Comparison of ENCODE assay signal across 26 cellular contexts in the genomic region with DNA sequence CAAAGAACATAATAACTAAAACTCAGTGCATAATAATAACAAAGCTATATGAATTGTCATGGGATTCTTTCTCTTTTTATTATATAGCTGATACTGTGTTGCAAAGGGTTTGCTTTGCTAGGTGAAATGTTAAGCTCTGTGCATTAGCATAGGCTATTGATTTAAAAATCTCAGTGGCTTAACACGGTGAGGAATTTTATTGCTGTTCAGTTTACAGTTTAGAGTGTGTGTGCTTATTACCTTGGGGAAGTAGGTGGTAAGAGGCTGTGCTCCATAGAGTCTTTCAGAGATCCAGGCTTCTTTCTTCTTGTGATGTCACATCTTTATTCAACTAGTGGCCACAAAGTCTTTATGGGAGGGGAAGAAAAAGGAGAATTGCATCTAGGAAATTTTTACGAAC.
"Had no signal": no experiment of that assay in that cellular context is flagged by ENCODE, and none has a peak within 500 bp of the region (broad histone marks: within the 10 kb centered on the region; RNA-seq: fewer than 3 reads in every experiment).

No MANE protein-coding gene starts in this region.

- H3K4me1 Mint-ChIP-seq: mesothelial cell of epicardium had no signal

- DNase-seq: colonic mucosa; cortex of kidney; effector CD8-positive, alpha-beta T cell; effector memory CD8-positive, alpha-beta T cell; endodermal cell; erythroblast; esophagus squamous epithelium; foreskin fibroblast; foreskin melanocyte; gastrocnemius medialis; glutamatergic neuron; head of caudate nucleus; hypothalamus; immature natural killer cell; islet precursor cell; kidney; kidney glomerular epithelial cell; left lung; left ventricle myocardium superior; lower lobe of right lung; mesenchymal stem cell had no signal

- H3K4me3 Mint-ChIP-seq: dendritic cell treated with granulocyte-macrophage colony-stimulating factor and Interleukin-4, amounts not matched to agents 40 ng/mL and 50 ng/mL, for 4 days; effector memory CD8-positive, alpha-beta T cell; endodermal cell; immature natural killer cell; mesothelial cell of epicardium had no signal

- H3K27me3 Mint-ChIP-seq: dendritic cell treated with granulocyte-macrophage colony-stimulating factor and Interleukin-4, amounts not matched to agents 40 ng/mL and 50 ng/mL, for 4 days; effector memory CD8-positive, alpha-beta T cell had no signal

- ATAC-seq: effector memory CD8-positive, alpha-beta T cell; esophagus mucosa; gastrocnemius medialis; left lung; left ventricle myocardium superior; lower lobe of right lung had no signal

- H3K9me3 Mint-ChIP-seq: dendritic cell treated with granulocyte-macrophage colony-stimulating factor and Interleukin-4, amounts not matched to agents 40 ng/mL and 50 ng/mL, for 4 days; effector memory CD8-positive, alpha-beta T cell; endodermal cell; immature natural killer cell had no signal

- H3K4me3 ChIP-seq: colonic mucosa, esophagus squamous epithelium, gastrocnemius medialis, hepatocyte, left lung, lower lobe of right lung had no signal

- H3K4me1 ChIP-seq: colonic mucosa, gastrocnemius medialis, left lung, lower lobe of right lung had no signal

- H3K9me3 ChIP-seq: colonic mucosa, esophagus squamous epithelium, gastrocnemius medialis, left lung, lower lobe of right lung had no signal

- H3K27ac Mint-ChIP-seq: dendritic cell treated with granulocyte-macrophage colony-stimulating factor and Interleukin-4, amounts not matched to agents 40 ng/mL and 50 ng/mL, for 4 days; effector memory CD8-positive, alpha-beta T cell; endodermal cell; immature natural killer cell; mesothelial cell of epicardium had no signal

- H3K36me3 ChIP-seq: colonic mucosa, gastrocnemius medialis, left lung, lower lobe of right lung had no signal

- H3K27me3 ChIP-seq: colonic mucosa, esophagus squamous epithelium, gastrocnemius medialis, hepatocyte, left lung had no signal

- H3K27ac ChIP-seq: colonic mucosa, epithelial cell of prostate, esophagus squamous epithelium, gastrocnemius medialis, hepatocyte, left lung, lower lobe of right lung had no signal
